In genomic region chr3:172546105-172546504, GRCh38 we compare ENCODE assay signal across 16 cellular contexts. TPM values are rescaled to one million over a fixed set of nuclear protein-coding genes. Genes with fewer than 3 reads are reported as not detected.
DNase-seq lines count a peak whose midpoint lies in the region; ATAC-seq, FAIRE-seq and TF ChIP-seq lines count a peak whose summit lies in the region.
"Had no signal": no experiment of that assay in that cellular context is flagged by ENCODE, and none has a peak within 500 bp of the region (broad histone marks: within the 10 kb centered on the region; RNA-seq: fewer than 3 reads in every experiment).

No MANE protein-coding gene starts in this region.

- peaks cover 56% of the 10 kb centered on the region for H3K4me1 Mint-ChIP-seq in activated CD4-positive, alpha-beta T cell treated with anti-CD3 and anti-CD28 coated beads, Interleukin-2, amount 10 ng/mL, durations not matched to agents 7 days and 5 days
- H3K4me1 Mint-ChIP-seq in activated CD8-positive, alpha-beta T cell treated with anti-CD3 and anti-CD28 coated beads for 36 hours (ENCODE audit: low read depth) = peaks cover 28% of the 10 kb centered on the region

- CTCF ChIA-PET in activated CD4-positive, alpha-beta T cell treated with anti-CD3 and anti-CD28 coated beads, Interleukin-2, amount 10 ng/mL, durations not matched to agents 7 days and 5 days (lab: Charles Lee) = interaction anchor here (0.7 to 3.5 kb wide), 4 partner anchors 10 to 46 kb away, joined by 3 to 13 read pairs (median 4); no protein-coding TSS in a partner anchor
- CTCF ChIA-PET in activated CD8-positive, alpha-beta T cell treated with anti-CD3 and anti-CD28 coated beads for 36 hours (lab: Charles Lee) = interaction anchor here (0.7 to 1.8 kb wide), 7 partner anchors 15 to 77 kb away, joined by 3 to 11 read pairs (median 3); no protein-coding TSS in a partner anchor

- peak overlapping the region; percentile 53 for H3K9ac ChIP-seq in keratinocyte (ENCODE audit: control insufficient read depth, extremely low read depth, insufficient read depth, low read length)

- H3K4me3 ChIP-seq in keratinocyte (ENCODE audit: control insufficient read depth in 2 of 3, extremely low read depth in 1 of 3, insufficient read depth in 2 of 3, low read depth in 1 of 3, low read length in 3 of 3) (peak overlapping the region in 1 of 3 experiments; percentile 0), stomach (no peak overlapping the region), aorta (ENCODE audit: low read length in 2 of 2) (no peak overlapping the region)
- H3K4me3 ChIP-seq: ascending aorta, gastrocnemius medialis had no signal

- no peak for TF ChIP-seq CTCF in activated CD8-positive, alpha-beta T cell treated with anti-CD3 and anti-CD28 coated beads for 36 hours (IDR thresholded peaks at IDR 0.05)
- TF ChIP-seq CTCF in keratinocyte (optimal IDR thresholded peaks at IDR 0.05 in 1 of 3, IDR thresholded peaks at IDR 0.05 in 1 of 3, conservative IDR thresholded peaks at IDR 0.05 in 1 of 3; ENCODE audit: extremely low read depth in 1 of 3, insufficient read depth in 2 of 3, low read length in 3 of 3) (no peak), stomach (IDR thresholded peaks at IDR 0.05) (no peak)

- H3K4me1 ChIP-seq in keratinocyte (ENCODE audit: control insufficient read depth, extremely low read depth, insufficient read depth, low read length) (peaks cover 28% of the 10 kb centered on the region), stomach (peaks cover 16 to 60% (median 42%) of the 10 kb centered on the region in 4 donors), aorta (ENCODE audit: control insufficient read depth in 1 of 2, insufficient read depth in 2 of 2, low read length in 2 of 2) (no peaks in the 10 kb centered on the region)
- H3K4me1 ChIP-seq: gastrocnemius medialis had no signal

- H3K27ac ChIP-seq in keratinocyte (ENCODE audit: control insufficient read depth, insufficient read depth, low read length) (peak overlapping the region; percentile 77), stomach (peak overlapping the region in 3 of 5 donors; percentile 43 to 85 (median 56)), aorta (ENCODE audit: low read depth in 1 of 2, low read length in 2 of 2) (no peak overlapping the region)

- no peaks in the 10 kb centered on the region for H3K9me1 ChIP-seq in keratinocyte (ENCODE audit: control insufficient read depth, extremely low read depth, insufficient read depth, low read length)

- peak overlapping the region; percentile 79 for H3K27ac Mint-ChIP-seq in activated CD4-positive, alpha-beta T cell treated with anti-CD3 and anti-CD28 coated beads, Interleukin-2, amount 10 ng/mL, durations not matched to agents 7 days and 5 days
- peak overlapping the region; percentile 38 for H3K27ac Mint-ChIP-seq in activated CD8-positive, alpha-beta T cell treated with anti-CD3 and anti-CD28 coated beads for 36 hours

- intact Hi-C loops in activated CD8-positive, alpha-beta T cell treated with anti-CD3 and anti-CD28 coated beads for 36 hours (cut with micrococcal nuclease) = no loop called here
- intact Hi-C loops in stomach (cut with DNase I; ENCODE audit: low total_unique reads) = no loop called here
- intact Hi-C loops in aorta (cut with DNase I) = no loop called here

- no peak for ATAC-seq in activated CD8-positive, alpha-beta T cell treated with anti-CD3 and anti-CD28 coated beads for 36 hours
- no peak for ATAC-seq in aorta (ENCODE audit: low FRiP score)
- ATAC-seq: gastrocnemius medialis; naive thymus-derived CD8-positive, alpha-beta T cell; SK-N-SH treated with all-trans-retinoic acid at 6 μM for 48 hours had no signal

- H3K4me3 Mint-ChIP-seq in activated CD4-positive, alpha-beta T cell treated with anti-CD3 and anti-CD28 coated beads, Interleukin-2, amount 10 ng/mL, durations not matched to agents 7 days and 5 days = no peak overlapping the region
- H3K4me3 Mint-ChIP-seq in activated CD8-positive, alpha-beta T cell treated with anti-CD3 and anti-CD28 coated beads for 36 hours = no peak overlapping the region

- peak overlapping the region; percentile 46 for H3K4me2 ChIP-seq in keratinocyte (ENCODE audit: control insufficient read depth, extremely low read depth, insufficient read depth, low read depth, low read length)

- H3K27me3 Mint-ChIP-seq in activated CD4-positive, alpha-beta T cell treated with anti-CD3 and anti-CD28 coated beads, Interleukin-2, amount 10 ng/mL, durations not matched to agents 7 days and 5 days = no peaks in the 10 kb centered on the region
- no peaks in the 10 kb centered on the region for H3K27me3 Mint-ChIP-seq in activated CD8-positive, alpha-beta T cell treated with anti-CD3 and anti-CD28 coated beads for 36 hours
- H3K27me3 Mint-ChIP-seq: naive thymus-derived CD8-positive, alpha-beta T cell had no signal

- peaks cover 2% of the 10 kb centered on the region for H3K36me3 Mint-ChIP-seq in activated CD4-positive, alpha-beta T cell treated with anti-CD3 and anti-CD28 coated beads, Interleukin-2, amount 10 ng/mL, durations not matched to agents 7 days and 5 days (ENCODE audit: low read depth)
- no peaks in the 10 kb centered on the region for H3K36me3 Mint-ChIP-seq in activated CD8-positive, alpha-beta T cell treated with anti-CD3 and anti-CD28 coated beads for 36 hours (ENCODE audit: low read depth)
- H3K36me3 Mint-ChIP-seq: naive thymus-derived CD8-positive, alpha-beta T cell had no signal

- H2AFZ ChIP-seq in keratinocyte (ENCODE audit: control insufficient read depth, low read length) = no peak overlapping the region

- dilution Hi-C loops in keratinocyte (cut with MboI; ENCODE audit: extremely low pct_ligation_motif_present, low sequenced_read_pairs) = no loop called here

- peaks cover 8% of the 10 kb centered on the region for H3K9me3 Mint-ChIP-seq in activated CD4-positive, alpha-beta T cell treated with anti-CD3 and anti-CD28 coated beads, Interleukin-2, amount 10 ng/mL, durations not matched to agents 7 days and 5 days
- H3K9me3 Mint-ChIP-seq in activated CD8-positive, alpha-beta T cell treated with anti-CD3 and anti-CD28 coated beads for 36 hours = no peaks in the 10 kb centered on the region
- H3K9me3 Mint-ChIP-seq: naive thymus-derived CD8-positive, alpha-beta T cell had no signal

- no peak for TF ChIP-seq EP300 in stomach (IDR thresholded peaks at IDR 0.05)

- H3K36me3 ChIP-seq in keratinocyte (ENCODE audit: control insufficient read depth in 2 of 2, extremely low read depth in 1 of 2, insufficient read depth in 2 of 2, low read length in 2 of 2) (no peaks in the 10 kb centered on the region), stomach (no peaks in the 10 kb centered on the region), aorta (ENCODE audit: control insufficient read depth in 1 of 2, insufficient read depth in 2 of 2, low read length in 1 of 2) (no peaks in the 10 kb centered on the region)
- H3K36me3 ChIP-seq: ascending aorta, gastrocnemius medialis had no signal

- TF ChIP-seq POLR2A in stomach (IDR thresholded peaks at IDR 0.05) = no peak

- H3K27me3 ChIP-seq in keratinocyte (ENCODE audit: control insufficient read depth, extremely low read depth, insufficient read depth, low read length) (no peaks in the 10 kb centered on the region), stomach (no peaks in the 10 kb centered on the region), aorta (ENCODE audit: control insufficient read depth in 1 of 2, insufficient read depth in 2 of 2, low read length in 1 of 2) (no peaks in the 10 kb centered on the region)
- H3K27me3 ChIP-seq: ascending aorta, gastrocnemius medialis had no signal

- 37 to 60% (median 45%) methylated on average over 3 of the region's 3 CpGs for WGBS in stomach, 5 donors
- WGBS in aorta, 2 donors = 50% methylated on average over 3 of the region's 3 CpGs

- no peaks in the 10 kb centered on the region for H3K9me3 ChIP-seq in keratinocyte (ENCODE audit: control insufficient read depth, low read depth, low read length)
- no peaks in the 10 kb centered on the region for H3K9me3 ChIP-seq in stomach
- H3K9me3 ChIP-seq in aorta (ENCODE audit: control insufficient read depth, low read length) = no peaks in the 10 kb centered on the region
- H3K9me3 ChIP-seq: ascending aorta, gastrocnemius medialis had no signal

- H3K79me2 ChIP-seq in keratinocyte (ENCODE audit: control insufficient read depth, insufficient read depth, low read length) = no peaks in the 10 kb centered on the region

- H4K20me1 ChIP-seq in keratinocyte (ENCODE audit: control insufficient read depth, extremely low read depth, insufficient read depth, low read length) = no peaks in the 10 kb centered on the region

- POLR2A ChIA-PET in activated CD4-positive, alpha-beta T cell treated with anti-CD3 and anti-CD28 coated beads, Interleukin-2, amount 10 ng/mL, durations not matched to agents 7 days and 5 days (lab: Charles Lee) = interaction anchor here (0.9 kb wide), 1 partner anchor 27 kb away, joined by 3 read pairs; no protein-coding TSS in a partner anchor
- POLR2A ChIA-PET in activated CD8-positive, alpha-beta T cell treated with anti-CD3 and anti-CD28 coated beads for 36 hours (lab: Charles Lee) = no interaction called here

- FAIRE-seq in keratinocyte (lab: Jason Lieb, UNC) = peak; percentile 49
- FAIRE-seq in urothelium cell line (lab: Jason Lieb, UNC) = no peak
- FAIRE-seq: islet of Langerhans had no signal

- no peak for DNase-seq in activated CD4-positive, alpha-beta T cell treated with anti-CD3 and anti-CD28 coated beads, Interleukin-2, amount 10 ng/mL, durations not matched to agents 7 days and 5 days
- DNase-seq in activated CD4-positive, alpha-beta T cell treated with anti-CD3 and anti-CD28 coated beads for 1 hour = no peak
- DNase-seq in activated CD8-positive, alpha-beta T cell treated with anti-CD3 and anti-CD28 coated beads for 36 hours = no peak
- DNase-seq in keratinocyte (ENCODE audit: low read depth, low spot score) (no peak), stomach (no peak), aorta (no peak), urothelium cell line (ENCODE audit: low spot score) (no peak), dedifferentiated amniotic fluid mesenchymal stem cell (ENCODE audit: extremely low spot score) (no peak)
- DNase-seq: effector CD8-positive, alpha-beta T cell; gastrocnemius medialis; naive thymus-derived CD8-positive, alpha-beta T cell; NCI-H2171 had no signal

RNA-seq across cellular contexts. Expression of gene TNFSF10, which starts 22.9 kb away (rescaled TPM):
- 10 to 100 TPM; 83.8 to 97.9 TPM for total RNA-seq in activated CD4-positive, alpha-beta T cell treated with anti-CD3 and anti-CD28 coated beads, Interleukin-2, amount 10 ng/mL, durations not matched to agents 7 days and 5 days
- 10 to 100 TPM; 21.5 to 23.6 TPM for total RNA-seq in activated CD8-positive, alpha-beta T cell treated with anti-CD3 and anti-CD28 coated beads for 36 hours
- polyA plus RNA-seq in keratinocyte (21.7 to 47.2 TPM (median 22.2 TPM) in 3 replicates), stomach (10 to 100 TPM; 18.4 to 54.3 (median 18.5) TPM), aorta (1 to 10 TPM; 2.7 to 8.0 TPM)
- 30.2 TPM for polyA plus RNA-seq in keratinocyte (2011; ENCODE audit: low read depth)
- 8.4 and 14.6 TPM in 2 replicates for polyA plus RNA-seq in keratinocyte (2011; cell fraction: cytosol; rRNA removed)
- polyA plus RNA-seq in keratinocyte (2011; cell fraction: nucleus; rRNA removed) = 39.4 and 45.3 TPM in 2 replicates
- polyA plus RNA-seq in keratinocyte (2012; ENCODE audit: low replicate concordance) = 18.6 and 28.6 TPM in 2 replicates
- polyA minus RNA-seq in keratinocyte = 17.3 to 42.2 TPM (median 17.9 TPM) in 3 replicates
- 4.6 TPM for polyA minus RNA-seq in keratinocyte (2011; cell fraction: cytosol; rRNA and poly(A)+ RNA removed)
- 27.8 and 41.7 TPM in 2 replicates for polyA minus RNA-seq in keratinocyte (2011; cell fraction: nucleus; rRNA and poly(A)+ RNA removed)
- total RNA-seq in stomach (10 to 100 TPM in 4 of 5 donors, 1 to 10 TPM in 1; 4.0 to 84.2 (median 29.2) TPM), aorta (10 to 100 TPM; 16.5 to 53.3 TPM)
- total RNA-seq: A673 had no signal

Comparison
In these comparisons a context has a peak if more than half of its experiments do, and no peak if none do; other contexts are left out.
1. H3K27ac ChIP-seq: peak in keratinocyte (single experiment) and stomach (3 of 5); none in aorta (0 of 2).